ENCODE assay signal across 1 cellular context in the genomic region with DNA sequence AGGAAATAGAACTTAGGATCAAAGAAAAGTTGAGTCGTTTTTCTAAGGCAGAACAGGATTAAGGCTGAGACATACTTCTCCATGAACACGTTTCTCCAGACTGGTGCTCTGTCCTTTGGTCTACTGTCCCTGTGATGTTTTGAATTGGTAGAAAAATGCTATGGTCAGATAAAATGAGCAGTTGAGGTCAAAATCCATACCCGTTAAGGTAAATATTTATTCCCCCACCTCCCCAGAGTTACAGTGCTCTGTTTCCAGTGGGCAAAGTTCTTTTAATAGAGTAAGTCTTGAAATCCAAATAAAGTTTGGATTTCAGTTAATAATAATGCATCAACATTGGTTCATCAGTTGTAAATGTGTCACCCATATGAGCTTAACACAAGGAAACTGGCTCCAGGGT.
TF ChIP-seq lines count a peak whose summit lies in the region.

No MANE protein-coding gene starts in this region.

TF ChIP-seq in HepG2, 621 proteins besides CTCF, POLR2A, EP300 and RAD21 (continued from another document):
- TF ChIP-seq TEAD3 (CRISPR knock-in tag; optimal IDR thresholded peaks at IDR 0.05; ENCODE audit: borderline replicate concordance), result peak; percentile 30
- TF ChIP-seq FOXJ3 (CRISPR knock-in tag; IDR thresholded peaks at IDR 0.05; ENCODE audit: borderline replicate concordance), result peak; percentile 67; the same call in 1 of the 2 replicates
- no peak for TF ChIP-seq SOX6 (IDR thresholded peaks at IDR 0.05)
- peak; percentile 53; the same call in 1 of the 2 replicates for TF ChIP-seq SOX6 (CRISPR knock-in tag; IDR thresholded peaks at IDR 0.05)
- TF ChIP-seq SOX5 (CRISPR knock-in tag; IDR thresholded peaks at IDR 0.05; ENCODE audit: borderline replicate concordance), result peak; percentile 54; the same call in 1 of the 2 replicates
- peak; percentile 46; the same call in 1 of the 2 replicates for TF ChIP-seq CREM (IDR thresholded peaks at IDR 0.05)
- no peak for TF ChIP-seq CREM (CRISPR knock-in tag; IDR thresholded peaks at IDR 0.05)
- TF ChIP-seq SALL1 (CRISPR knock-in tag; IDR thresholded peaks at IDR 0.05), result peak; percentile 50; the same call in 1 of the 2 replicates
- peak; percentile 16; the same call in 1 of the 2 replicates for TF ChIP-seq IRF2 (CRISPR knock-in tag; IDR thresholded peaks at IDR 0.05)
- no peak for TF ChIP-seq CCDC6 (CRISPR knock-in tag; IDR thresholded peaks at IDR 0.05)
- peak; percentile 19; the same call in 1 of the 2 replicates for TF ChIP-seq CEBPG (CRISPR knock-in tag; IDR thresholded peaks at IDR 0.05)
- peak; percentile 56; the same call in 1 of the 2 replicates for TF ChIP-seq NFIC (IDR thresholded peaks at IDR 0.05; ENCODE audit: low read length)
- TF ChIP-seq, protein P1, sequence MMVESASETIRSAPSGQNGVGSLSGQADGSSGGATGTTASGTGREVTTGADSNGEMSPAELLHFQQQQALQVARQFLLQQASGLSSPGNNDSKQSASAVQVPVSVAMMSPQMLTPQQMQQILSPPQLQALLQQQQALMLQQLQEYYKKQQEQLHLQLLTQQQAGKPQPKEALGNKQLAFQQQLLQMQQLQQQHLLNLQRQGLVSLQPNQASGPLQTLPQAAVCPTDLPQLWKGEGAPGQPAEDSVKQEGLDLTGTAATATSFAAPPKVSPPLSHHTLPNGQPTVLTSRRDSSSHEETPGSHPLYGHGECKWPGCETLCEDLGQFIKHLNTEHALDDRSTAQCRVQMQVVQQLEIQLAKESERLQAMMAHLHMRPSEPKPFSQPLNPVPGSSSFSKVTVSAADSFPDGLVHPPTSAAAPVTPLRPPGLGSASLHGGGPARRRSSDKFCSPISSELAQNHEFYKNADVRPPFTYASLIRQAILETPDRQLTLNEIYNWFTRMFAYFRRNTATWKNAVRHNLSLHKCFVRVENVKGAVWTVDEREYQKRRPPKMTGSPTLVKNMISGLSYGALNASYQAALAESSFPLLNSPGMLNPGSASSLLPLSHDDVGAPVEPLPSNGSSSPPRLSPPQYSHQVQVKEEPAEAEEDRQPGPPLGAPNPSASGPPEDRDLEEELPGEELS (CRISPR knock-in tag; IDR thresholded peaks at IDR 0.05), result peak; percentile 47
- TF ChIP-seq XRCC5 (optimal IDR thresholded peaks at IDR 0.05; ENCODE audit: low read length), result no peak
- TF ChIP-seq, protein P2, sequence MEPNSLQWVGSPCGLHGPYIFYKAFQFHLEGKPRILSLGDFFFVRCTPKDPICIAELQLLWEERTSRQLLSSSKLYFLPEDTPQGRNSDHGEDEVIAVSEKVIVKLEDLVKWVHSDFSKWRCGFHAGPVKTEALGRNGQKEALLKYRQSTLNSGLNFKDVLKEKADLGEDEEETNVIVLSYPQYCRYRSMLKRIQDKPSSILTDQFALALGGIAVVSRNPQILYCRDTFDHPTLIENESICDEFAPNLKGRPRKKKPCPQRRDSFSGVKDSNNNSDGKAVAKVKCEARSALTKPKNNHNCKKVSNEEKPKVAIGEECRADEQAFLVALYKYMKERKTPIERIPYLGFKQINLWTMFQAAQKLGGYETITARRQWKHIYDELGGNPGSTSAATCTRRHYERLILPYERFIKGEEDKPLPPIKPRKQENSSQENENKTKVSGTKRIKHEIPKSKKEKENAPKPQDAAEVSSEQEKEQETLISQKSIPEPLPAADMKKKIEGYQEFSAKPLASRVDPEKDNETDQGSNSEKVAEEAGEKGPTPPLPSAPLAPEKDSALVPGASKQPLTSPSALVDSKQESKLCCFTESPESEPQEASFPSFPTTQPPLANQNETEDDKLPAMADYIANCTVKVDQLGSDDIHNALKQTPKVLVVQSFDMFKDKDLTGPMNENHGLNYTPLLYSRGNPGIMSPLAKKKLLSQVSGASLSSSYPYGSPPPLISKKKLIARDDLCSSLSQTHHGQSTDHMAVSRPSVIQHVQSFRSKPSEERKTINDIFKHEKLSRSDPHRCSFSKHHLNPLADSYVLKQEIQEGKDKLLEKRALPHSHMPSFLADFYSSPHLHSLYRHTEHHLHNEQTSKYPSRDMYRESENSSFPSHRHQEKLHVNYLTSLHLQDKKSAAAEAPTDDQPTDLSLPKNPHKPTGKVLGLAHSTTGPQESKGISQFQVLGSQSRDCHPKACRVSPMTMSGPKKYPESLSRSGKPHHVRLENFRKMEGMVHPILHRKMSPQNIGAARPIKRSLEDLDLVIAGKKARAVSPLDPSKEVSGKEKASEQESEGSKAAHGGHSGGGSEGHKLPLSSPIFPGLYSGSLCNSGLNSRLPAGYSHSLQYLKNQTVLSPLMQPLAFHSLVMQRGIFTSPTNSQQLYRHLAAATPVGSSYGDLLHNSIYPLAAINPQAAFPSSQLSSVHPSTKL (CRISPR knock-in tag; IDR thresholded peaks at IDR 0.05), result peak; percentile 69
- peak; percentile 37; the same call in 1 of the 2 replicates for TF ChIP-seq GATA4 (IDR thresholded peaks at IDR 0.05; ENCODE audit: borderline replicate concordance, low read depth)
- TF ChIP-seq HDAC2 (CRISPR knock-in tag; IDR thresholded peaks at IDR 0.05), result peak; percentile 54; the same call in 1 of the 2 replicates
- TF ChIP-seq PITX1 (CRISPR knock-in tag; IDR thresholded peaks at IDR 0.05), result peak; percentile 44; the same call in 1 of the 2 replicates
- TF ChIP-seq, protein P3, sequence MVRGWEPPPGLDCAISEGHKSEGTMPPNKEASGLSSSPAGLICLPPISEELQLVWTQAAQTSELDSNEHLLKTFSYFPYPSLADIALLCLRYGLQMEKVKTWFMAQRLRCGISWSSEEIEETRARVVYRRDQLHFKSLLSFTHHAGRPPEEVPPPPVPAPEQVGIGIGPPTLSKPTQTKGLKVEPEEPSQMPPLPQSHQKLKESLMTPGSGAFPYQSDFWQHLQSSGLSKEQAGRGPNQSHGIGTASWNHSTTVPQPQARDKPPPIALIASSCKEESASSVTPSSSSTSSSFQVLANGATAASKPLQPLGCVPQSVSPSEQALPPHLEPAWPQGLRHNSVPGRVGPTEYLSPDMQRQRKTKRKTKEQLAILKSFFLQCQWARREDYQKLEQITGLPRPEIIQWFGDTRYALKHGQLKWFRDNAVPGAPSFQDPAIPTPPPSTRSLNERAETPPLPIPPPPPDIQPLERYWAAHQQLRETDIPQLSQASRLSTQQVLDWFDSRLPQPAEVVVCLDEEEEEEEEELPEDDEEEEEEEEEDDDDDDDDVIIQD (CRISPR knock-in tag; IDR thresholded peaks at IDR 0.05; ENCODE audit: low read depth), result peak; percentile 64; the same call in 1 of the 2 replicates
- 0 out of 2 replicates have a peak, but pooled peaks have one; percentile 13 for TF ChIP-seq BCL6 (CRISPR knock-in tag; IDR thresholded peaks at IDR 0.05)
- TF ChIP-seq, protein P4, sequence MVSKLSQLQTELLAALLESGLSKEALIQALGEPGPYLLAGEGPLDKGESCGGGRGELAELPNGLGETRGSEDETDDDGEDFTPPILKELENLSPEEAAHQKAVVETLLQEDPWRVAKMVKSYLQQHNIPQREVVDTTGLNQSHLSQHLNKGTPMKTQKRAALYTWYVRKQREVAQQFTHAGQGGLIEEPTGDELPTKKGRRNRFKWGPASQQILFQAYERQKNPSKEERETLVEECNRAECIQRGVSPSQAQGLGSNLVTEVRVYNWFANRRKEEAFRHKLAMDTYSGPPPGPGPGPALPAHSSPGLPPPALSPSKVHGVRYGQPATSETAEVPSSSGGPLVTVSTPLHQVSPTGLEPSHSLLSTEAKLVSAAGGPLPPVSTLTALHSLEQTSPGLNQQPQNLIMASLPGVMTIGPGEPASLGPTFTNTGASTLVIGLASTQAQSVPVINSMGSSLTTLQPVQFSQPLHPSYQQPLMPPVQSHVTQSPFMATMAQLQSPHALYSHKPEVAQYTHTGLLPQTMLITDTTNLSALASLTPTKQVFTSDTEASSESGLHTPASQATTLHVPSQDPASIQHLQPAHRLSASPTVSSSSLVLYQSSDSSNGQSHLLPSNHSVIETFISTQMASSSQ (IDR thresholded peaks at IDR 0.05; ENCODE audit: low read depth), result 0 out of 2 replicates have a peak, but pooled peaks have one; percentile 22
- TF ChIP-seq, protein P4 (CRISPR knock-in tag; IDR thresholded peaks at IDR 0.05; ENCODE audit: borderline replicate concordance), result no peak
- no peak for TF ChIP-seq NR2F6 (IDR thresholded peaks at IDR 0.05)
- peak; percentile 33; the same call in 1 of the 2 replicates for TF ChIP-seq NR2F6 (CRISPR knock-in tag; IDR thresholded peaks at IDR 0.05)
